ENCODE assay signal across 8 cellular contexts in the genomic region with DNA sequence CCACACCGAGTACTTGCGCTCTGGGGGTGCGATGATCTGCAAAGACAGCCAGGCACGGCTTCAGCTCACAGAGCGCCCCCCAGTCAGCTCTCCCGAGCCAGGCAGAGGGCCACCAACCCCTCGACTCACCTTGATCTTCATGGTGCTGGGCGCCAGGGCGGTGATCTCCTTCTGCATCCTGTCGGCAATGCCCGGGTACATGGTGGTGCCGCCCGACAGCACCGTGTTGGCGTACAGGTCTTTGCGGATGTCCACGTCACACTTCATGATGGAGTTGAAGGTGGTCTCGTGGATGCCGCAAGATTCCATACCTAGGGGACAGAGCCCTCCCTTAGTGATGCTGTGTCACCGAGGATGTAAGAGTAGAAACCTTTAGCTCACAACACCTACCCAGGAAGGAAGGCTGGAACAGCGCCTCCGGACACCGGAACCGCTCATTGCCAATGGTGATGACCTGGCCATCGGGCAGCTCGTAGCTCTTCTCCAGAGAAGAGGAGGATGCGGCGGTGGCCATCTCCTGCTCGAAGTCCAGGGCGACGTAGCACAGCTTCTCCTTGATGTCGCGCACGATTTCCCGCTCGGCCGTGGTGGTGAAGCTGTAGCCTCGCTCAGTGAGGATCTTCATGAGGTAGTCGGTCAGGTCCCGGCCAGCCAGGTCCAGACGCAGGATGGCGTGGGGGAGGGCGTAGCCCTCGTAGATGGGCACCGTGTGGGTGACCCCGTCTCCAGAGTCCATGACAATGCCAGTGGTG. TPM values are rescaled to one million over a fixed set of nuclear protein-coding genes. Genes with fewer than 3 reads are reported as not detected.
DNase-seq lines count a peak whose midpoint lies in the region; ATAC-seq, FAIRE-seq and TF ChIP-seq lines count a peak whose summit lies in the region.

No MANE protein-coding gene starts in this region.

- H3K79me2 ChIP-seq in OCI-LY7 (ENCODE audit: insufficient read depth, low read depth, low read length) = peaks cover 42% of the 10 kb centered on the region

- H3K36me3 Mint-ChIP-seq in Calu3 (ENCODE audit: insufficient read depth, unreplicated experiment) = peaks cover 100% of the 10 kb centered on the region

- intact Hi-C loops in Calu3 (cut with micrococcal nuclease; ENCODE audit: unreplicated experiment) = loop anchor here (10.0 kb wide), 1 partner anchor 466 kb away; no protein-coding TSS in a partner anchor
- intact Hi-C loops in OCI-LY7 (cut with micrococcal nuclease; ENCODE audit: unreplicated experiment) = loop anchor here (2.0 to 10.0 kb wide), 3 partner anchors 116 to 586 kb away; a partner anchor contains a TSS
- intact Hi-C loops in lower leg skin (cut with DNase I; ENCODE audit: low total_unique reads) = loop anchor here (5.0 kb wide), 1 partner anchor 114 kb away; a partner anchor contains a TSS

- POLR2A ChIA-PET in OCI-LY7 (lab: Charles Lee) = interaction anchor here (0.9 kb wide), 1 partner anchor 116 kb away, joined by 4 read pairs; a partner anchor contains a TSS

- no peaks in the 10 kb centered on the region for H3K9me3 ChIP-seq in OCI-LY7 (ENCODE audit: low read length)

- 1 to 2% methylated on average over 38 to 40 of the region's 46 CpGs for WGBS in lower leg skin, 2 donors

- H2AFZ ChIP-seq in OCI-LY7 (ENCODE audit: low read length) = no peak overlapping the region

- H3K27ac Mint-ChIP-seq in Calu3 (ENCODE audit: unreplicated experiment) = peak overlapping the region; percentile 100

- peaks cover 18% of the 10 kb centered on the region for H3K4me1 Mint-ChIP-seq in Calu3 (ENCODE audit: low read depth, unreplicated experiment)

- no peaks in the 10 kb centered on the region for H3K27me3 Mint-ChIP-seq in Calu3 (ENCODE audit: unreplicated experiment)

- H3K4me3 Mint-ChIP-seq in Calu3 (ENCODE audit: low read depth, unreplicated experiment) = peak overlapping the region; percentile 100

- ATAC-seq in HG02840 (IDR thresholded peaks at IDR 0.05; ENCODE audit: low FRiP score, unreplicated experiment) = no peak
- ATAC-seq in GM21619 (IDR thresholded peaks at IDR 0.05; ENCODE audit: unreplicated experiment) = no peak
- no peak for ATAC-seq in GM21515 (IDR thresholded peaks at IDR 0.05; ENCODE audit: unreplicated experiment)

- TF ChIP-seq POLR2A in lower leg skin (IDR thresholded peaks at IDR 0.05) = no peak

- H3K9me2 ChIP-seq in OCI-LY7 (ENCODE audit: insufficient read depth, low read length) = no peaks in the 10 kb centered on the region

- no peak for FAIRE-seq in bronchial epithelial cell (lab: Jason Lieb, UNC)

- CTCF ChIA-PET in Calu3 (lab: Charles Lee) (no interaction called here), OCI-LY7 (lab: Charles Lee; ENCODE audit: unreplicated experiment) (interaction anchor here (0.6 kb wide), 1 partner anchor 396 kb away, joined by 3 read pairs; no protein-coding TSS in a partner anchor)

- no peaks in the 10 kb centered on the region for H3K27me3 ChIP-seq in bronchial epithelial cell (ENCODE audit: control insufficient read depth, insufficient read depth, low read length)

- peaks cover 40% of the 10 kb centered on the region for H3K4me1 ChIP-seq in OCI-LY7 (ENCODE audit: insufficient read depth, low read length, poor library complexity, severe bottlenecking)

- no peak for TF ChIP-seq CTCF in Calu3 (IDR thresholded peaks at IDR 0.05; ENCODE audit: unreplicated experiment)
- TF ChIP-seq CTCF in OCI-LY7 (conservative IDR thresholded peaks at IDR 0.05; ENCODE audit: low read length) = 0 out of 2 replicates have a peak, but pooled peaks have one; percentile 25
- no peak for TF ChIP-seq CTCF in bronchial epithelial cell (IDR thresholded peaks at IDR 0.05; ENCODE audit: insufficient read depth, low read length, severe bottlenecking)
- no peak for TF ChIP-seq CTCF in lower leg skin (IDR thresholded peaks at IDR 0.05)

- H3K27ac ChIP-seq in OCI-LY7 (ENCODE audit: low read depth, low read length, poor library complexity, severe bottlenecking) = peak overlapping the region; percentile 0
- H3K27ac ChIP-seq in temporal lobe (ENCODE audit: low read depth, low read length) = peak overlapping the region; percentile 61

- DNase-seq in Calu3 (no peak), OCI-LY7 (ENCODE audit: low spot score) (peak; percentile 54), bronchial epithelial cell (ENCODE audit: low read depth) (no peak), lower leg skin (ENCODE audit: low spot score in 2 of 2) (no peak)

- H3K4me2 ChIP-seq in OCI-LY7 (ENCODE audit: low read length) = peak overlapping the region; percentile 97

- peaks cover 42% of the 10 kb centered on the region for H3K36me3 ChIP-seq in OCI-LY7 (ENCODE audit: insufficient read depth, low read length)
- H3K36me3 ChIP-seq in bronchial epithelial cell (ENCODE audit: control insufficient read depth, insufficient read depth, low read length) = peaks cover 20% of the 10 kb centered on the region

- H3K9me3 Mint-ChIP-seq in Calu3 (ENCODE audit: low read depth, unreplicated experiment) = no peaks in the 10 kb centered on the region

- peak overlapping the region; percentile 90 for H3K4me3 ChIP-seq in OCI-LY7 (ENCODE audit: low read depth, low read length, poor library complexity, severe bottlenecking)
- H3K4me3 ChIP-seq in bronchial epithelial cell (ENCODE audit: low read depth, low read length) = peak overlapping the region; percentile 98
- peak overlapping the region; percentile 86 for H3K4me3 ChIP-seq in lower leg skin (ENCODE audit: low read depth, poor library complexity, severe bottlenecking)

- H4K20me1 ChIP-seq in OCI-LY7 (ENCODE audit: insufficient read depth, low read length) = peaks cover 34% of the 10 kb centered on the region

- BruUV-seq in Calu3 (replicated peaks; lab: Mats Ljungman, UMichigan) (no TSS peak), OCI-LY7 (replicated peaks; lab: Mats Ljungman, UMichigan) (no TSS peak)

RNA-seq across cellular contexts. Expression of a gene that starts 1.6 kb away (rescaled TPM):
- total RNA-seq in Calu3 (2022) = 2,184 and 2,327 TPM in 2 replicates
- total RNA-seq in OCI-LY7 (2014; rRNA removed; shearing (Covaris generic)) = 2,245 and 2,707 TPM in 2 replicates
- total RNA-seq in OCI-LY7 (2022) = 2,459 and 2,894 TPM in 2 replicates
- 2,981 and 3,623 TPM in 2 replicates for total RNA-seq in bronchial epithelial cell
- total RNA-seq in lower leg skin = 1,000 to 10,000 TPM; 3,349 to 4,521 (median 4,085) TPM
- total RNA-seq in temporal lobe = 2,532 TPM

RNA-seq across cellular contexts. Expression of a gene that starts 17.2 kb away (rescaled TPM):
- total RNA-seq in Calu3 (2022) = 5.5 and 7.0 TPM in 2 replicates
- total RNA-seq in OCI-LY7 (2014; rRNA removed; shearing (Covaris generic)) = 1.3 and 1.6 TPM in 2 replicates
- 4.3 and 6.7 TPM in 2 replicates for total RNA-seq in OCI-LY7 (2022)
- total RNA-seq in bronchial epithelial cell = 1.2 and 1.3 TPM in 2 replicates
- total RNA-seq in lower leg skin = 1 to 10 TPM in 3 of 4 donors, under 1 TPM in 1; 0.46 to 2.7 (median 1.8) TPM
- 3.4 TPM for total RNA-seq in temporal lobe

RNA-seq across cellular contexts. Expression of a gene that starts 41.2 kb away (rescaled TPM):
- total RNA-seq in Calu3 (2022) = 39.4 and 39.7 TPM in 2 replicates
- total RNA-seq in OCI-LY7 (2014; rRNA removed; shearing (Covaris generic)) = 51.1 and 65.2 TPM in 2 replicates
- total RNA-seq in OCI-LY7 (2022) = 64.4 and 74.2 TPM in 2 replicates
- total RNA-seq in bronchial epithelial cell = 10.5 and 12.8 TPM in 2 replicates
- 10 to 100 TPM; 19.4 to 34.3 (median 28.4) TPM for total RNA-seq in lower leg skin
- 25.1 TPM for total RNA-seq in temporal lobe
